In the genomic region with DNA sequence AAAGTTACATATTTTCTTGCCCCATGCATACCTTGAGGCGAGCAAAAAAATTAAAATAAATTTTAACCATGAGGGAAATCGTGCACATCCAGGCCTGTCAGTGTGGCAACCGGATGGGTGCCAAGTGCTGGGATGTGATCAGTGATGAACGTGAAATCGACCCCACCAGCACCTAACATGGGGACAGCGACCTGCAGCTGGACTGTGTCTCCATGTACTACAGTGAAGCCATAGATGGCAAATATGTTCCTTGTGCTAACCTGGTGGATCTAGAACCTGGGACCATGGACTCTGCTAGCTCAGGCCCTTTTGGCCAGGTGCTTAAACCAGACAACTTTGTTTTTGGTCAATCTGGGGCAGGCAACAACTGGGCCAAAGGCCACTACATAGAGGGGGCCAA, we compare ENCODE assay signal across 27 cellular contexts.
"Had no signal": no experiment of that assay in that cellular context is flagged by ENCODE, and none has a peak within 500 bp of the region (broad histone marks: within the 10 kb centered on the region; RNA-seq: fewer than 3 reads in every experiment).

No MANE protein-coding gene starts in this region.

- H3K27ac ChIP-seq: left lung, ovary, right atrium auricular region, skin epidermis, stomach, testis, thyroid gland, transverse colon, upper lobe of left lung, vagina had no signal

- H3K27me3 Mint-ChIP-seq: naive thymus-derived CD4-positive, alpha-beta T cell had no signal

- H3K4me3 ChIP-seq: left lung, lung, ovary, right atrium auricular region, skin epidermis, stomach, testis, thyroid gland, transverse colon, upper lobe of left lung, vagina had no signal

- H3K9me3 Mint-ChIP-seq: naive thymus-derived CD4-positive, alpha-beta T cell; natural killer cell treated with Interleukin-12 subunit alpha and Interleukin-12 subunit beta and Interleukin-15 and Interleukin-18, amount 100 ng/mL, for 72 hours; stimulated activated naive B cell treated with anti-CD40 and anti-IgM and Interleukin-4, amounts not matched to agents 10 μg/mL and 1 μg/mL and 100 μg/mL, for 72 hours had no signal

- H3K36me3 ChIP-seq: ovary, thyroid gland, transverse colon had no signal

- H3K27ac Mint-ChIP-seq: mesothelial cell of epicardium; naive thymus-derived CD4-positive, alpha-beta T cell; natural killer cell treated with Interleukin-12 subunit alpha and Interleukin-12 subunit beta and Interleukin-15 and Interleukin-18, amount 100 ng/mL, for 72 hours; progenitor cell of endocrine pancreas; stimulated activated naive B cell treated with anti-CD40 and anti-IgM and Interleukin-4, amounts not matched to agents 10 μg/mL and 1 μg/mL and 100 μg/mL, for 72 hours had no signal

- FAIRE-seq: keratinocyte had no signal

- H3K9me3 ChIP-seq: left lung, ovary, right atrium auricular region, stomach, testis, thyroid gland, transverse colon, upper lobe of left lung, vagina had no signal

- H3K4me1 ChIP-seq: left lung, right atrium auricular region, stomach, testis, thyroid gland, transverse colon, upper lobe of left lung, vagina had no signal

- ATAC-seq: left cardiac atrium; left lung; naive thymus-derived CD4-positive, alpha-beta T cell; natural killer cell treated with Interleukin-12 subunit alpha and Interleukin-12 subunit beta and Interleukin-15 and Interleukin-18, amount 100 ng/mL, for 72 hours; sciatic nerve; stimulated activated naive B cell treated with anti-CD40 and anti-IgM and Interleukin-4, amounts not matched to agents 10 μg/mL and 1 μg/mL and 100 μg/mL, for 72 hours; stimulated activated naive CD8-positive, alpha-beta T cell treated with anti-CD3 and anti-CD28 coated beads, Interleukin-15, Interleukin-2, amounts not matched to agents 100 U/mL and 50 U/mL, for 24 hours had no signal

- DNase-seq: hippocampal formation; kidney glomerular epithelial cell; left cardiac atrium; left lung; mesendoderm; naive thymus-derived CD4-positive, alpha-beta T cell; ovary; stimulated activated CD4-positive, alpha-beta T cell treated with anti-CD3 and anti-CD28 coated beads, Interleukin-12 subunit alpha, Interleukin-12 subunit beta, amount 100 ng/mL, for 4 hours; stimulated activated CD4-positive, alpha-beta T cell treated with anti-CD3 and anti-CD28 coated beads, Interleukin-15, amount 100 ng/mL, for 24 hours; stimulated activated CD4-positive, alpha-beta T cell treated with anti-CD3 and anti-CD28 coated beads, Interleukin-2, amount 100 ng/mL, for 24 hours; stimulated activated CD4-positive, alpha-beta T cell treated with anti-CD3 and anti-CD28 coated beads, Interleukin-4, amount 100 ng/mL, for 1 hour; stimulated activated naive B cell treated with anti-CD40 and anti-IgM and Interleukin-4, amounts not matched to agents 10 μg/mL and 1 μg/mL and 100 μg/mL, for 72 hours; stimulated activated naive CD8-positive, alpha-beta T cell treated with anti-CD3 and anti-CD28 coated beads, Interleukin-15, Interleukin-2, amounts not matched to agents 100 U/mL and 50 U/mL, for 24 hours; stomach; testis; thyroid gland; transverse colon; upper lobe of left lung had no signal

- H3K27me3 ChIP-seq: left lung, ovary, right atrium auricular region, stomach, testis, thyroid gland, transverse colon, upper lobe of left lung, vagina had no signal

- H3K4me1 Mint-ChIP-seq: mesothelial cell of epicardium; naive thymus-derived CD4-positive, alpha-beta T cell; stimulated activated naive B cell treated with anti-CD40 and anti-IgM and Interleukin-4, amounts not matched to agents 10 μg/mL and 1 μg/mL and 100 μg/mL, for 72 hours had no signal

- H3K4me3 Mint-ChIP-seq: mesothelial cell of epicardium; naive thymus-derived CD4-positive, alpha-beta T cell; natural killer cell treated with Interleukin-12 subunit alpha and Interleukin-12 subunit beta and Interleukin-15 and Interleukin-18, amount 100 ng/mL, for 72 hours; stimulated activated naive B cell treated with anti-CD40 and anti-IgM and Interleukin-4, amounts not matched to agents 10 μg/mL and 1 μg/mL and 100 μg/mL, for 72 hours had no signal
